8 cellular contexts compared by ENCODE assay signal in the genomic region with DNA sequence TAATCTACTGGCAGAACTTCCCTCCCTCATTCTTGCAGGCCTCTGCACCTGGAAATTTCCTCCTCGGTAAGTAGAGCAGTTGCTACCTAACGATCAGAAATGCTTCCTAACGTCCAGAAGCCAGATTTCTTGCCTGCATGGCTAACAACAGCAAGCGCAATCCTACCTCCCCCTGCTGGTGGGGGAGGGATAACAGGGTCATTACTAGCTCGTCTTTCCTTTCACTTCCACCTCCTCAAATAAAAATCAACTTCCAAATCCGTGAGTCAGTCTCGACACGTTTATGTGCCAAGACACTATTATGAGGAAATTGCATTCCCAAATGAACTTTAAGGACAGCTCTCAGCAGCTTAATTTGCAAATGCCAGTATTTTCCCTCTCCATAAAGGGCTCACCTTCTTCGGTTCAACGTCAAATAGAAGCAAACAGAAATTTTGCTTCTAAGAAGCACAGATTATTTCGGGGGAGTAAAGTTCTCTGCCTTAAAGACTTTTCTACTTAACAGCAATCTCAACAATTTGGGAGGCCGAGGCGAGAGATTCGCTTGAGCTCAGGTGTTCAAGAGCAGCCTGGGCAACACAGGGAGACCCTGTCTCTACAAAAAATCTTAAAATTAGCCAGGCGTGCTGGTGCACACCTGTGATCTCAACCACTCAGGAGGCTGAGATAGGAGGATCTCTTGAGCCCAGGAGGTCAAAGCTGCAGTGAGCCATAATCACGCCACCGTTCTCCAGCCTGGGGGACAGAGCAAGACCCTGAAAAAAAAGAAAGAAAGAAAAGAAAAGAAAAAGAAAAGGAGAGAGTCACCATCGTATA.
DNase-seq lines count a peak whose midpoint lies in the region; ATAC-seq, FAIRE-seq and TF ChIP-seq lines count a peak whose summit lies in the region.

No MANE protein-coding gene starts in this region.

- TF ChIP-seq EP300 in GM12878 (IDR thresholded peaks at IDR 0.05; ENCODE audit: borderline replicate concordance in 1 of 2, control insufficient read depth in 1 of 2, low read depth in 2 of 2, low read length in 2 of 2), result no peak

- H2AFZ ChIP-seq in OCI-LY3 (ENCODE audit: low read depth, low read length), result peak overlapping the region; percentile 99
- H2AFZ ChIP-seq in GM12878 (ENCODE audit: control insufficient read depth, low read depth, low read length), result no peak overlapping the region

- H3K9ac ChIP-seq in OCI-LY3 (ENCODE audit: low read length), result peak overlapping the region; percentile 51
- H3K9ac ChIP-seq in GM12878 (ENCODE audit: control insufficient read depth, insufficient read depth, low read length), result no peak overlapping the region

- H3K36me3 ChIP-seq in BJ (ENCODE audit: control insufficient read depth, insufficient read depth, low read length) (no peaks in the 10 kb centered on the region), OCI-LY3 (replicated peaks; ENCODE audit: low read depth, low read length) (no peaks in the 10 kb centered on the region), GM12878 (ENCODE audit: control insufficient read depth in 2 of 2, insufficient read depth in 2 of 2, low read length in 1 of 2) (no peaks in the 10 kb centered on the region), right lobe of liver (no peaks in the 10 kb centered on the region)

- no peak overlapping the region for H3K4me3 Mint-ChIP-seq in type B pancreatic cell

- H3K4me2 ChIP-seq in OCI-LY3 (ENCODE audit: low read length) (peak overlapping the region; percentile 98), GM12878 (ENCODE audit: control insufficient read depth, insufficient read depth) (no peak overlapping the region)

- RAD21 ChIA-PET in GM12878 (lab: Charles Lee; ENCODE audit: unreplicated experiment), result interaction anchor here (0.9 to 3.9 kb wide), 6 partner anchors 15 to 755 kb away, joined by 3 to 71 read pairs (median 6); no protein-coding TSS in a partner anchor

- no peaks in the 10 kb centered on the region for H3K27me3 Mint-ChIP-seq in type B pancreatic cell

- ATAC-seq in HG02973 (IDR thresholded peaks at IDR 0.05; ENCODE audit: unreplicated experiment) (peak; percentile 82), GM12878 (peak; percentile 89), right lobe of liver (peak; percentile 95 to 99 (median 97))

- FAIRE-seq in GM12891 (lab: Jason Lieb, UNC), result peak; percentile 78
- FAIRE-seq in GM12878 (lab: Jason Lieb, UNC), result peak; percentile 85

- POLR2A ChIA-PET in BJ (lab: Charles Lee), result no interaction called here
- POLR2A ChIA-PET in GM12878 (lab: Charles Lee), result interaction anchor here (0.9 to 1.0 kb wide), 2 partner anchors 44 to 73 kb away, joined by 3 read pairs; no protein-coding TSS in a partner anchor

- no peaks in the 10 kb centered on the region for H3K9me3 Mint-ChIP-seq in type B pancreatic cell

- no peaks in the 10 kb centered on the region for H3K4me1 Mint-ChIP-seq in type B pancreatic cell (ENCODE audit: unreplicated experiment)

- no peaks in the 10 kb centered on the region for H3K36me3 Mint-ChIP-seq in type B pancreatic cell

- H3K79me2 ChIP-seq in OCI-LY3 (ENCODE audit: low read length) (no peaks in the 10 kb centered on the region), GM12878 (ENCODE audit: control insufficient read depth, insufficient read depth, low read length) (no peaks in the 10 kb centered on the region)

- CTCF ChIA-PET in BJ (lab: Yijun Ruan, JAX), result interaction anchor here (1.4 kb wide), 1 partner anchor 16 kb away, joined by 3 read pairs; no protein-coding TSS in a partner anchor
- CTCF ChIA-PET in GM12878 (lab: Yijun Ruan, JAX), result interaction anchor here (0.7 to 4.6 kb wide), 18 partner anchors 15 to 254 kb away, joined by 3 to 85 read pairs (median 4); no protein-coding TSS in a partner anchor

- TF ChIP-seq RAD21 in GM12878 (IDR thresholded peaks at IDR 0.05; ENCODE audit: insufficient read depth, low read depth, low read length), result 0 out of 2 replicates have a peak, but pooled peaks have one; percentile 28

- SMC1A ChIA-PET in GM12878 (lab: Charles Lee; ENCODE audit: uncharacterized antibody, unreplicated experiment), result interaction anchor here (1.0 to 8.1 kb wide), 11 partner anchors 12 to 167 kb away, joined by 3 to 99 read pairs (median 4); no protein-coding TSS in a partner anchor

- H3K27ac ChIP-seq in OCI-LY3 (ENCODE audit: low read length) (no peak overlapping the region), GM12878 (ENCODE audit: control insufficient read depth, insufficient read depth) (no peak overlapping the region), right lobe of liver (no peak overlapping the region)

- no TSS peak for BruUV-seq in GM12878 (replicated peaks; lab: Mats Ljungman, UMichigan)

- intact Hi-C loops in GM12878 (cut with micrococcal nuclease; ENCODE audit: unreplicated experiment), result loop anchor here (1.0 to 10.0 kb wide), 4 partner anchors 44 to 223 kb away; no protein-coding TSS in a partner anchor
- intact Hi-C loops in right lobe of liver (cut with DNase I), result no loop called here

- H4K20me1 ChIP-seq in OCI-LY3 (ENCODE audit: insufficient read depth, low read length), result no peaks in the 10 kb centered on the region
- no peaks in the 10 kb centered on the region for H4K20me1 ChIP-seq in GM12878 (ENCODE audit: control insufficient read depth, insufficient read depth)

- no peak for TF ChIP-seq POLR2A in GM12891 (IDR thresholded peaks at IDR 0.05; ENCODE audit: low read depth, low read length)
- TF ChIP-seq POLR2A in GM12878 (IDR thresholded peaks at IDR 0.05; ENCODE audit: low read depth, low read length), result no peak
- no peak for TF ChIP-seq POLR2A in right lobe of liver (IDR thresholded peaks at IDR 0.05)

- DNase-seq in BJ (ENCODE audit: low read depth), result no peak
- peak; percentile 11 for DNase-seq in GM12891 (ENCODE audit: insufficient read length, low spot score)
- peak; percentile 16 for DNase-seq in GM12878 (ENCODE audit: low read depth, low spot score)
- DNase-seq in right lobe of liver, result peak; percentile 48 to 68 (median 59)
- DNase-seq in type B pancreatic cell (ENCODE audit: extremely low spot score, unreplicated experiment), result no peak
- no peak for DNase-seq in NCI-H2196 (lab: John Stamatoyannopoulos, UW; ENCODE audit: unreplicated experiment)

- no peaks in the 10 kb centered on the region for H3K9me3 ChIP-seq in OCI-LY3 (ENCODE audit: insufficient read depth, low read length)
- H3K9me3 ChIP-seq in GM12878 (replicated peaks; ENCODE audit: control insufficient read depth, insufficient read depth, low read length), result no peaks in the 10 kb centered on the region; the same call in 2 of the 3 replicates
- no peaks in the 10 kb centered on the region for H3K9me3 ChIP-seq in right lobe of liver

- WGBS in GM12878 (ENCODE audit: insufficient coverage, insufficient replicate concordance, low lambda C conversion rate, missing lambda C conversion rate), result 32% methylated on average over 18 of the region's 18 CpGs
- WGBS in right lobe of liver (ENCODE audit: insufficient coverage, low coverage, low lambda C conversion rate, missing lambda C conversion rate), result 35% methylated on average over 18 of the region's 18 CpGs

- H3K4me1 ChIP-seq in OCI-LY3 (ENCODE audit: low read length) (peaks cover 5% of the 10 kb centered on the region), GM12878 (ENCODE audit: control insufficient read depth, insufficient read depth, low read length) (no peaks in the 10 kb centered on the region), right lobe of liver (no peaks in the 10 kb centered on the region)

- H3K4me3 ChIP-seq in BJ (ENCODE audit: low read depth, low read length), result no peak overlapping the region
- H3K4me3 ChIP-seq in OCI-LY3 (ENCODE audit: low read length), result peak overlapping the region; percentile 86
- no peak overlapping the region for H3K4me3 ChIP-seq in GM12878
- H3K4me3 ChIP-seq in right lobe of liver, result peak overlapping the region in 2 of 3 donors; percentile 10 to 36

- TF ChIP-seq CTCF in BJ (IDR thresholded peaks at IDR 0.05; ENCODE audit: insufficient read depth, low read depth, low read length), result 0 out of 2 replicates have a peak, but pooled peaks have one; percentile 13
- TF ChIP-seq CTCF in OCI-LY3 (IDR thresholded peaks at IDR 0.05; ENCODE audit: low read depth, low read length), result peak; percentile 86
- peak; percentile 63 to 80 (median 75) for TF ChIP-seq CTCF in GM12878 (IDR thresholded peaks at IDR 0.05 in 2 of 3, conservative IDR thresholded peaks at IDR 0.05 in 1 of 3; ENCODE audit: control insufficient read depth in 2 of 3, extremely low read depth in 1 of 3, insufficient read depth in 1 of 3, low read depth in 3 of 3, low read length in 3 of 3)
- peak; percentile 66 to 78 (median 72) for TF ChIP-seq CTCF in right lobe of liver (IDR thresholded peaks at IDR 0.05)
- TF ChIP-seq CTCF in type B pancreatic cell (conservative IDR thresholded peaks at IDR 0.05), result peak; percentile 73

- H3K27me3 ChIP-seq in BJ (ENCODE audit: control insufficient read depth, insufficient read depth, low read length) (no peaks in the 10 kb centered on the region), OCI-LY3 (ENCODE audit: low read depth, low read length) (no peaks in the 10 kb centered on the region), GM12878 (replicated peaks in 1 of 2; ENCODE audit: control insufficient read depth in 2 of 2, insufficient read depth in 2 of 2, low read length in 1 of 2) (no peaks in the 10 kb centered on the region), right lobe of liver (no peaks in the 10 kb centered on the region)

- no peak overlapping the region for H3K27ac Mint-ChIP-seq in type B pancreatic cell

- in situ Hi-C loops in GM12878 (cut with MboI), result no loop called here

TF ChIP-seq in GM12891, 5 proteins besides CTCF, POLR2A, EP300 and RAD21:
- TF ChIP-seq PAX5 (IDR thresholded peaks at IDR 0.05; ENCODE audit: insufficient read depth, low read length, severe bottlenecking) (no peak), SPI1 (IDR thresholded peaks at IDR 0.05; ENCODE audit: low read depth, low read length) (no peak), TAF1 (IDR thresholded peaks at IDR 0.05; ENCODE audit: low read depth, low read length) (no peak), POU2F2 (IDR thresholded peaks at IDR 0.05; ENCODE audit: low read depth, low read length) (no peak), POLR2AphosphoS5 (IDR thresholded peaks at IDR 0.05; ENCODE audit: low read depth, low read length) (no peak)

TF ChIP-seq in GM12878, 131 proteins besides CTCF, POLR2A, EP300 and RAD21:
- TF ChIP-seq SREBF2 (IDR thresholded peaks at IDR 0.05; ENCODE audit: low read length) (no peak), SMC3 (IDR thresholded peaks at IDR 0.05; ENCODE audit: borderline replicate concordance, low read length) (peak; percentile 53; the same call in 1 of the 2 replicates), SMARCA5 (IDR thresholded peaks at IDR 0.05) (0 out of 2 replicates have a peak, but pooled peaks have one; percentile 53)
TF ChIP-seq in GM12878: peak in this region for 2.

Comparison
In these comparisons a context has a peak if more than half of its experiments do, and no peak if none do; other contexts are left out.
1. DNase-seq: peak in GM12891 (single experiment), GM12878 (single experiment) and right lobe of liver (3 of 3); none in BJ (single experiment), type B pancreatic cell (single experiment) and NCI-H2196 (single experiment).
2. H3K4me3 ChIP-seq: peak in OCI-LY3 (single experiment) and right lobe of liver (2 of 3); none in BJ (single experiment) and GM12878 (single experiment).
3. CTCF ChIP-seq: peak in every context shown above with its lines; median percentile 86 in OCI-LY3; 75 in GM12878; 73 in type B pancreatic cell; 72 in right lobe of liver; 13 in BJ.
4. Peak in every context shown above with its lines, with median percentiles within 50 percentile points of each other: ATAC-seq.